ENCODE assay signal across 1 cellular context in the genomic region with DNA sequence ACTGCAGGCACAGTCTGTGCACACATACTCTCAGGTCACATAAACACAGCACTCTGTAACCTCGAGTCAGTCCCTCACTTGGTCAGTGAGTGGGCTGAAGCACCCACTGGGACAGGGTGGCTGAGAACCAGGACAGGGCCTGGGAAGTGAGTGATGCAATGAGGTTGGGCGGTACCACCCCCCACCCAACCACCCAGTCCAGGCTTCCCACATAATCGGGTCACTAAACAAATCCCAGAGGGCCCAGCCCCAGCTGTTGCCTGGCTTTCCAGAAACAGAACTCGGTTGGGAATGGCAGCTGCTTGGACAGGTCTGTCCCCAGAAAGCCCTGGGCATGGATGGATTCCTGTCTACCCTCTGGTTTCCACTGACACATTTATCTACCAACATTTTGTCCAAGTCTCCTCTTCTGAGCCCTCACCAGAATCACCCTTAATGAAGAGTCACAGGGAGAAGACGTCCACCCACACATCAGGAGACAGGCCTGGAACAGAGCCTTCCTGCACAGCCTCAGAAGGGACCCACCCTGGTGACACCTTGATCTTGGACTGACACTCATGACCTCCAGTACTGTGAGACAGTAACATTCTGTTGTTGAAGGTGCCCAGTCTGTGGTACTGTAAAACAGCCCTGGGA. TPM values are rescaled to one million over a fixed set of nuclear protein-coding genes. Genes with fewer than 3 reads are reported as not detected.
"Had no signal": no experiment of that assay in that cellular context is flagged by ENCODE, and none has a peak within 500 bp of the region (broad histone marks: within the 10 kb centered on the region; RNA-seq: fewer than 3 reads in every experiment).

No MANE protein-coding gene starts in this region.

RNA-seq across cellular contexts. Expression of a gene that starts 8.4 kb away (rescaled TPM):
- total RNA-seq: right atrium auricular region had no signal
